Comparison of ENCODE assay signal across 18 cellular contexts in the genomic region with DNA sequence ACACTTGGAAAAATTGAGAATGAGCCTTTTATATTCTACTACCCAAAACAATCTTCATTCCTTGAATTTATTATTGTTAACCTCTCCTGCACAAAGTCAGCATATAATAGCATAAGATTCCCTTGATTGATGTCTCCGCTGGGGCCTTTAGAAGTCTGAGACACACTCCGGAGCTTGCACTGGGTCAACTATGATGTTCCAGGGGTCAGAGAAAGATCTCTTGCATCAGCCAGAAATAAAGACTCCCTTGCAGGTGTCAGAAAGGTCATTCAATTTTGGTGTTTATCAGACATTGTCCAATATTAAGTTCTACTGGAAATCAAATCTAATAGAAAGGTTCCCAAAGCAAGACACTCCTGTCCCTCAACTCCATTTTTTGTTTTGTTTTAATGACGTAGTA. TPM values are rescaled to one million over a fixed set of nuclear protein-coding genes. Genes with fewer than 3 reads are reported as not detected.
DNase-seq lines count a peak whose midpoint lies in the region; ATAC-seq and TF ChIP-seq lines count a peak whose summit lies in the region.
"Had no signal": no experiment of that assay in that cellular context is flagged by ENCODE, and none has a peak within 500 bp of the region (broad histone marks: within the 10 kb centered on the region; RNA-seq: fewer than 3 reads in every experiment).

No MANE protein-coding gene starts in this region.

- intact Hi-C loops in activated CD4-positive, alpha-beta T cell treated with anti-CD3 and anti-CD28 coated beads, Interleukin-2, amount 10 ng/mL, durations not matched to agents 24 days and 14 days (cut with micrococcal nuclease), result no loop called here

- no peak overlapping the region for H3K4me3 Mint-ChIP-seq in activated CD4-positive, alpha-beta T cell treated with anti-CD3 and anti-CD28 coated beads, Interleukin-2, amount 10 ng/mL, durations not matched to agents 24 days and 14 days
- H3K4me3 Mint-ChIP-seq in WTC11, result no peak overlapping the region
- no peak overlapping the region for H3K4me3 Mint-ChIP-seq in progenitor cell of endocrine pancreas (ENCODE audit: low read depth)
- no peak overlapping the region for H3K4me3 Mint-ChIP-seq in stimulated activated memory B cell treated with anti-CD40 and anti-IgM and Interleukin-4, amounts not matched to agents 10 μg/mL and 1 μg/mL and 100 μg/mL, for 72 hours
- H3K4me3 Mint-ChIP-seq: CD8-positive, alpha-beta T cell had no signal

- H3K36me3 Mint-ChIP-seq in activated CD4-positive, alpha-beta T cell treated with anti-CD3 and anti-CD28 coated beads, Interleukin-2, amount 10 ng/mL, durations not matched to agents 24 days and 14 days (ENCODE audit: low read depth), result no peaks in the 10 kb centered on the region
- no peaks in the 10 kb centered on the region for H3K36me3 Mint-ChIP-seq in WTC11
- H3K36me3 Mint-ChIP-seq in progenitor cell of endocrine pancreas (ENCODE audit: insufficient read depth), result peaks cover 30% of the 10 kb centered on the region
- no peaks in the 10 kb centered on the region for H3K36me3 Mint-ChIP-seq in stimulated activated memory B cell treated with anti-CD40 and anti-IgM and Interleukin-4, amounts not matched to agents 10 μg/mL and 1 μg/mL and 100 μg/mL, for 72 hours
- H3K36me3 Mint-ChIP-seq: CD8-positive, alpha-beta T cell had no signal

- peaks cover 23% of the 10 kb centered on the region for H3K27me3 Mint-ChIP-seq in activated CD4-positive, alpha-beta T cell treated with anti-CD3 and anti-CD28 coated beads, Interleukin-2, amount 10 ng/mL, durations not matched to agents 24 days and 14 days
- no peaks in the 10 kb centered on the region for H3K27me3 Mint-ChIP-seq in WTC11 (ENCODE audit: low read depth)
- H3K27me3 Mint-ChIP-seq in progenitor cell of endocrine pancreas, result no peaks in the 10 kb centered on the region
- peaks cover 37% of the 10 kb centered on the region for H3K27me3 Mint-ChIP-seq in stimulated activated memory B cell treated with anti-CD40 and anti-IgM and Interleukin-4, amounts not matched to agents 10 μg/mL and 1 μg/mL and 100 μg/mL, for 72 hours

- TF ChIP-seq CTCF in WTC11 (IDR thresholded peaks at IDR 0.05) (no peak), progenitor cell of endocrine pancreas (IDR thresholded peaks at IDR 0.05; ENCODE audit: unreplicated experiment) (no peak)

- no peaks in the 10 kb centered on the region for H3K4me1 Mint-ChIP-seq in activated CD4-positive, alpha-beta T cell treated with anti-CD3 and anti-CD28 coated beads, Interleukin-2, amount 10 ng/mL, durations not matched to agents 24 days and 14 days
- peaks cover 36% of the 10 kb centered on the region for H3K4me1 Mint-ChIP-seq in WTC11
- H3K4me1 Mint-ChIP-seq in progenitor cell of endocrine pancreas (ENCODE audit: low read depth), result peaks cover 50% of the 10 kb centered on the region
- no peaks in the 10 kb centered on the region for H3K4me1 Mint-ChIP-seq in stimulated activated memory B cell treated with anti-CD40 and anti-IgM and Interleukin-4, amounts not matched to agents 10 μg/mL and 1 μg/mL and 100 μg/mL, for 72 hours

- ATAC-seq in WTC11 (no peak), GM18873 (IDR thresholded peaks at IDR 0.05; ENCODE audit: low FRiP score, unreplicated experiment) (no peak)
- no peak for ATAC-seq in stimulated activated memory B cell treated with anti-CD40 and anti-IgM and Interleukin-4, amounts not matched to agents 10 μg/mL and 1 μg/mL and 100 μg/mL, for 72 hours
- ATAC-seq: CD8-positive, alpha-beta T cell; HCT116 had no signal

- H3K27ac Mint-ChIP-seq in activated CD4-positive, alpha-beta T cell treated with anti-CD3 and anti-CD28 coated beads, Interleukin-2, amount 10 ng/mL, durations not matched to agents 24 days and 14 days, result no peak overlapping the region
- H3K27ac Mint-ChIP-seq in WTC11 (no peak overlapping the region), progenitor cell of endocrine pancreas (peak overlapping the region; percentile 68)
- no peak overlapping the region for H3K27ac Mint-ChIP-seq in stimulated activated memory B cell treated with anti-CD40 and anti-IgM and Interleukin-4, amounts not matched to agents 10 μg/mL and 1 μg/mL and 100 μg/mL, for 72 hours
- H3K27ac Mint-ChIP-seq: CD8-positive, alpha-beta T cell had no signal

- CTCF ChIA-PET in WTC11 (lab: Charles Lee), result interaction anchor here (0.6 to 1.2 kb wide), 10 partner anchors 9 to 99 kb away, joined by 3 to 7 read pairs (median 4); no protein-coding TSS in a partner anchor

- POLR2A ChIA-PET in WTC11 (lab: Charles Lee), result no interaction called here

- DNase-seq in activated CD4-positive, alpha-beta T cell treated with anti-CD3 and anti-CD28 coated beads, Interleukin-2, amount 10 ng/mL, durations not matched to agents 24 days and 14 days, result peak; percentile 34
- DNase-seq in activated CD4-positive, alpha-beta T cell treated with anti-CD3 and anti-CD28 coated beads, Interleukin-2, amount 50 U/mL, for 1 hour, result no peak
- no peak for DNase-seq in WTC11 (ENCODE audit: low spot score)
- DNase-seq in left kidney (ENCODE audit: low read depth, low spot score), result peak; percentile 40
- DNase-seq in progenitor cell of endocrine pancreas (ENCODE audit: low spot score, unreplicated experiment), result no peak
- DNase-seq in CD1c-positive myeloid dendritic cell (ENCODE audit: extremely low spot score), result no peak
- DNase-seq: CD8-positive, alpha-beta T cell; KG1; NCI-H1092 treated with DMSO at 0.1 percent for 48 hours; NCI-H1436 treated with DMSO at 0.1 percent for 48 hours; NCI-H1930; NCI-H2227 treated with DMSO at 0.1 percent for 48 hours; NCI-H510A; NCI-H748 treated with DMSO at 0.1 percent for 48 hours; SJCRH30 had no signal

- H3K9me3 Mint-ChIP-seq in activated CD4-positive, alpha-beta T cell treated with anti-CD3 and anti-CD28 coated beads, Interleukin-2, amount 10 ng/mL, durations not matched to agents 24 days and 14 days, result no peaks in the 10 kb centered on the region
- H3K9me3 Mint-ChIP-seq in WTC11, result peaks cover 7% of the 10 kb centered on the region
- H3K9me3 Mint-ChIP-seq in progenitor cell of endocrine pancreas (ENCODE audit: low read depth), result peaks cover 9% of the 10 kb centered on the region
- no peaks in the 10 kb centered on the region for H3K9me3 Mint-ChIP-seq in stimulated activated memory B cell treated with anti-CD40 and anti-IgM and Interleukin-4, amounts not matched to agents 10 μg/mL and 1 μg/mL and 100 μg/mL, for 72 hours
- H3K9me3 Mint-ChIP-seq: CD8-positive, alpha-beta T cell had no signal

TF ChIP-seq in WTC11, 78 proteins besides CTCF, POLR2A, EP300 and RAD21:
- TF ChIP-seq RORB (CRISPR knock-in tag; IDR thresholded peaks at IDR 0.05) (no peak), GABPB1 (CRISPR knock-in tag; IDR thresholded peaks at IDR 0.05) (peak; percentile 78; the same call in 1 of the 2 replicates)

RNA-seq across cellular contexts. Expression of a gene that starts 29.7 kb away (rescaled TPM):
- total RNA-seq in activated CD4-positive, alpha-beta T cell treated with anti-CD3 and anti-CD28 coated beads, Interleukin-2, amount 10 ng/mL, durations not matched to agents 24 days and 14 days, result 0.26 and 0.63 TPM in 2 replicates
- total RNA-seq in WTC11 (2021) (22.9 to 31.1 TPM (median 23.1 TPM) in 3 replicates), progenitor cell of endocrine pancreas (79.0 and 86.5 TPM in 2 replicates)
- total RNA-seq: CD8-positive, alpha-beta T cell had no signal

Comparison
In these comparisons a context has a peak if more than half of its experiments do, and no peak if none do; other contexts are left out.
1. DNase-seq: peak in activated CD4-positive, alpha-beta T cell treated with anti-CD3 and anti-CD28 coated beads, Interleukin-2, amount 10 ng/mL, durations not matched to agents 24 days and 14 days (single experiment) and left kidney (single experiment); none in activated CD4-positive, alpha-beta T cell treated with anti-CD3 and anti-CD28 coated beads, Interleukin-2, amount 50 U/mL, for 1 hour (single experiment), WTC11 (single experiment), progenitor cell of endocrine pancreas (single experiment) and CD1c-positive myeloid dendritic cell (single experiment).
2. RNA of a gene that starts 29.7 kb away (total RNA-seq): 79.0 to 86.5 TPM in progenitor cell of endocrine pancreas and 22.9 to 31.1 TPM in WTC11; 0.26 to 0.63 TPM in activated CD4-positive, alpha-beta T cell treated with anti-CD3 and anti-CD28 coated beads, Interleukin-2, amount 10 ng/mL, durations not matched to agents 24 days and 14 days; every median in the first group is over 10 times any median in the second.